In genomic region chr5:102958481-102959011, GRCh38 we compare ENCODE assay signal across 12 cellular contexts.
DNase-seq lines count a peak whose midpoint lies in the region; ATAC-seq lines count a peak whose summit lies in the region.
"Had no signal": no experiment of that assay in that cellular context is flagged by ENCODE, and none has a peak within 500 bp of the region (broad histone marks: within the 10 kb centered on the region; RNA-seq: fewer than 3 reads in every experiment).

No MANE protein-coding gene starts in this region.

- no peak for ATAC-seq in T-helper 17 cell

- H3K4me3 Mint-ChIP-seq in activated naive CD8-positive, alpha-beta T cell treated with anti-CD3 and anti-CD28 coated beads for 36 hours = no peak overlapping the region
- H3K4me3 Mint-ChIP-seq in T-helper 17 cell = no peak overlapping the region
- H3K4me3 Mint-ChIP-seq: IgD-negative memory B cell; T-helper 2 cell treated with Interferon-gamma antibody and Interleukin-4, amounts not matched to agents 5 μg/mL and 100 μg/mL, for 36 hours had no signal

- H3K9me3 Mint-ChIP-seq in activated naive CD8-positive, alpha-beta T cell treated with anti-CD3 and anti-CD28 coated beads for 36 hours = no peaks in the 10 kb centered on the region
- H3K9me3 Mint-ChIP-seq: IgD-negative memory B cell; T-helper 2 cell treated with Interferon-gamma antibody and Interleukin-4, amounts not matched to agents 5 μg/mL and 100 μg/mL, for 36 hours had no signal

- H3K27me3 Mint-ChIP-seq in activated naive CD8-positive, alpha-beta T cell treated with anti-CD3 and anti-CD28 coated beads for 36 hours = no peaks in the 10 kb centered on the region
- H3K27me3 Mint-ChIP-seq in T-helper 17 cell = no peaks in the 10 kb centered on the region
- H3K27me3 Mint-ChIP-seq: IgD-negative memory B cell had no signal

- H3K4me1 Mint-ChIP-seq in activated naive CD8-positive, alpha-beta T cell treated with anti-CD3 and anti-CD28 coated beads for 36 hours = no peaks in the 10 kb centered on the region
- no peaks in the 10 kb centered on the region for H3K4me1 Mint-ChIP-seq in T-helper 17 cell
- H3K4me1 Mint-ChIP-seq: IgD-negative memory B cell had no signal

- H3K36me3 Mint-ChIP-seq in activated naive CD8-positive, alpha-beta T cell treated with anti-CD3 and anti-CD28 coated beads for 36 hours = peaks cover 13% of the 10 kb centered on the region
- peaks cover 4% of the 10 kb centered on the region for H3K36me3 Mint-ChIP-seq in T-helper 17 cell (ENCODE audit: low read depth)

- DNase-seq in NCI-H748 (lab: John Stamatoyannopoulos, UW; ENCODE audit: unreplicated experiment) = peak; percentile 34
- no peak for DNase-seq in NCI-H748 treated with DMSO at 0.1 percent for 48 hours (lab: John Stamatoyannopoulos, UW)
- DNase-seq in NCI-H460 (ENCODE audit: extremely low read depth, low read depth) = peak; percentile 18
- DNase-seq in fibroblast of gingiva (ENCODE audit: low read depth) = peak; percentile 49
- peak; percentile 48 for DNase-seq in stromal cell of bone marrow (ENCODE audit: low read depth)
- no peak for DNase-seq in NK-92 treated with Interleukin-12 subunit alpha and Interleukin-12 subunit beta, amount 100 ng/mL, for 24 hours (lab: John Stamatoyannopoulos, UW)
- DNase-seq in activated naive CD8-positive, alpha-beta T cell treated with anti-CD3 and anti-CD28 coated beads for 36 hours = no peak
- no peak for DNase-seq in T-helper 17 cell
- DNase-seq: amygdala had no signal

- H3K9me3 ChIP-seq in T-helper 17 cell (ENCODE audit: control insufficient read depth, low read length, poor library complexity, severe bottlenecking) = no peaks in the 10 kb centered on the region
- H3K9me3 ChIP-seq: BLaER1 had no signal

- no peak overlapping the region for H3K27ac Mint-ChIP-seq in activated naive CD8-positive, alpha-beta T cell treated with anti-CD3 and anti-CD28 coated beads for 36 hours
- no peak overlapping the region for H3K27ac Mint-ChIP-seq in T-helper 17 cell
- H3K27ac Mint-ChIP-seq: T-helper 2 cell treated with Interferon-gamma antibody and Interleukin-4, amounts not matched to agents 5 μg/mL and 100 μg/mL, for 36 hours had no signal

Comparison
In these comparisons a context has a peak if more than half of its experiments do, and no peak if none do; other contexts are left out.
1. DNase-seq: peak in NCI-H748 (single experiment), NCI-H460 (single experiment), fibroblast of gingiva (single experiment) and stromal cell of bone marrow (single experiment); none in NCI-H748 treated with DMSO at 0.1 percent for 48 hours (single experiment), NK-92 treated with Interleukin-12 subunit alpha and Interleukin-12 subunit beta, amount 100 ng/mL, for 24 hours (single experiment), activated naive CD8-positive, alpha-beta T cell treated with anti-CD3 and anti-CD28 coated beads for 36 hours (single experiment) and T-helper 17 cell (0 of 3).